8 cellular contexts compared by ENCODE assay signal in genomic region chr7:66654275-66655112, GRCh38. TPM values are rescaled to one million over a fixed set of nuclear protein-coding genes. Genes with fewer than 3 reads are reported as not detected.
A peak's percentile ranks its signal among the peaks of the same experiment; 100 is the strongest.
DNase-seq lines count a peak whose midpoint lies in the region; ATAC-seq and TF ChIP-seq lines count a peak whose summit lies in the region.

No MANE protein-coding gene starts in this region.

- TF ChIP-seq POLR2A in NB4 (IDR thresholded peaks at IDR 0.05; ENCODE audit: extremely low read depth, insufficient read length) = peak; percentile 98

- H3K4me3 ChIP-seq in GM06990 (replicated peaks; ENCODE audit: low read depth, low read length) (peak overlapping the region; percentile 90), NB4 (ENCODE audit: low read depth, low read length) (peak overlapping the region; percentile 89)

- no peaks in the 10 kb centered on the region for H3K36me3 ChIP-seq in GM06990 (ENCODE audit: control insufficient read depth, insufficient read depth, low read length)

- peaks cover 37% of the 10 kb centered on the region for H3K4me1 Mint-ChIP-seq in activated naive CD4-positive, alpha-beta T cell treated with anti-CD3 and anti-CD28 coated beads, Interleukin-2, amount 50 U/mL, for 24 hours

- peak; percentile 90 for ATAC-seq in HG02571 (IDR thresholded peaks at IDR 0.05; ENCODE audit: unreplicated experiment)

- DNase-seq in GM06990 (ENCODE audit: extremely low read depth, insufficient read length) (peak; percentile 99), NB4 (ENCODE audit: low read depth) (peak; percentile 100), SK-N-DZ (ENCODE audit: low spot score) (peak; percentile 99), glomerular endothelial cell (ENCODE audit: extremely low read depth, low read depth, low spot score) (peak; percentile 68), occipital lobe (lab: John Stamatoyannopoulos, UW) (peak; percentile 98)

- peak overlapping the region; percentile 97 for H3K27ac ChIP-seq in temporal lobe (ENCODE audit: low read depth, low read length)

- H3K4me3 Mint-ChIP-seq in activated naive CD4-positive, alpha-beta T cell treated with anti-CD3 and anti-CD28 coated beads, Interleukin-2, amount 50 U/mL, for 24 hours = peak overlapping the region; percentile 97

- no peak for TF ChIP-seq CTCF in GM06990 (IDR thresholded peaks at IDR 0.05; ENCODE audit: insufficient read depth, low read length, poor library complexity, severe bottlenecking)
- no peak for TF ChIP-seq CTCF in NB4 (IDR thresholded peaks at IDR 0.05; ENCODE audit: low read depth, low read length)

- no peaks in the 10 kb centered on the region for H3K27me3 Mint-ChIP-seq in activated naive CD4-positive, alpha-beta T cell treated with anti-CD3 and anti-CD28 coated beads, Interleukin-2, amount 50 U/mL, for 24 hours

- H3K9me3 Mint-ChIP-seq in activated naive CD4-positive, alpha-beta T cell treated with anti-CD3 and anti-CD28 coated beads, Interleukin-2, amount 50 U/mL, for 24 hours = no peaks in the 10 kb centered on the region

- no peaks in the 10 kb centered on the region for H3K36me3 Mint-ChIP-seq in activated naive CD4-positive, alpha-beta T cell treated with anti-CD3 and anti-CD28 coated beads, Interleukin-2, amount 50 U/mL, for 24 hours

- H3K27me3 ChIP-seq in GM06990 (replicated peaks; ENCODE audit: control insufficient read depth, insufficient read depth, low read length) = no peaks in the 10 kb centered on the region

- peak overlapping the region; percentile 98 for H3K27ac Mint-ChIP-seq in activated naive CD4-positive, alpha-beta T cell treated with anti-CD3 and anti-CD28 coated beads, Interleukin-2, amount 50 U/mL, for 24 hours

RNA-seq across cellular contexts. Expression of gene KCTD7, which starts 25.8 kb away (rescaled TPM):
- 18.1 and 18.7 TPM in 2 replicates for polyA plus RNA-seq in SK-N-DZ (2014; cell fraction: cytosol; rRNA removed)
- polyA plus RNA-seq in SK-N-DZ (2014; cell fraction: nucleus; rRNA removed) = 22.0 and 39.6 TPM in 2 replicates
- total RNA-seq in glomerular endothelial cell = 7.9 and 12.5 TPM in 2 replicates
- total RNA-seq in occipital lobe = 31.8 TPM
- total RNA-seq in temporal lobe = 39.1 TPM

Comparison
In these comparisons a context has a peak if more than half of its experiments do, and no peak if none do; other contexts are left out.
1. Peak in every context shown above with its lines: DNase-seq, ATAC-seq, H3K4me3 ChIP-seq and H3K27ac ChIP-seq.